ENCODE assay signal across 7 cellular contexts in the genomic region with DNA sequence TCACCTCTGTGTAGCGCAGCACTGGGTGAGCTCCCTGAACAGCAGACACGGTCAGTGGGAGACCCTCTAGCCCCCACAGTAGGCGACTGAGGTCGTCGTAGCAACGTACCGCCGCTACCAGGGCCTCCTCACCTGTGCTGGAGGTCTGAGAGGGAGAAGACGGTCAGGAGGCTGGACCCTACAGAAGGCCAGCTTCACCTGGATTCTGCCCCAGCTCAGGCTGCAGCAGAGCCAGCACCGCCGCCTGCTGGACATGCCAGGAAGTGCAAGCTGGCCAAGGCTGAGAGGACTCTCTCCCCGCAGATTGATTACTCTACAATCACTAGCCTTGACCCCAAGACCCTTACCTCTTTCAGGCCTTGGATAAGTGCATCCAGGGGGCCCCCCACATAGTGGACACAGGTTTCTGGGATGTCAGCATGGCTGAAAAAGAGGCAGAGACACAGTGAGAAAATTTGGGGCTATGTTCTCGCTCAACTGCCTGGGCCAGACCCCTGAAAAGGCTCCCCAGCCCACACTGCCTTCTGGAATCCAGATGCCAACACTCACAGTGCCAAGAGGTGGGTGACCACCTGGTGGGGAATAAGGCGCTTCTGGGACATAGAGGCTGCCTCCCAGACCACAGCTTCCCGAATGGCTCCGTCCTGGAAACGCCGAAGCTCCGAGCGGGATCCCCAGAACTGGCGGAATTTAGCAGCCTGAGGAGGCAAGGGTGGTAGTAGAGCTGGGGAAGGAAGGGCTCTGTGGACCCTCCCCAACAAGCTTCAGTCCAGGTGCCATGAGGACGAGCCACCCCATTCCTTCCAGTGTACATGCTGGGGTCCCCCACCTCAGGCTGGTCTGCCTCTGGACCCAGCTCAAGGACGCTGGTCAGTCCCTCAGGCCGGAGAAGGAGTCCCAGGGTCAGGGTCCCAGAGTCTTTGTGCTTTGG. TPM values are rescaled to one million over a fixed set of nuclear protein-coding genes. Genes with fewer than 3 reads are reported as not detected.
DNase-seq lines count a peak whose midpoint lies in the region; ATAC-seq and TF ChIP-seq lines count a peak whose summit lies in the region.

No MANE protein-coding gene starts in this region.

- H3K36me3 Mint-ChIP-seq in stimulated activated memory B cell treated with anti-CD40 and anti-IgM and Interleukin-4, amounts not matched to agents 10 μg/mL and 1 μg/mL and 100 μg/mL, for 72 hours = peaks cover 79% of the 10 kb centered on the region

- H3K27ac Mint-ChIP-seq in stimulated activated memory B cell treated with anti-CD40 and anti-IgM and Interleukin-4, amounts not matched to agents 10 μg/mL and 1 μg/mL and 100 μg/mL, for 72 hours = peak overlapping the region; percentile 49

- peaks cover 8% of the 10 kb centered on the region for H3K4me1 Mint-ChIP-seq in stimulated activated memory B cell treated with anti-CD40 and anti-IgM and Interleukin-4, amounts not matched to agents 10 μg/mL and 1 μg/mL and 100 μg/mL, for 72 hours

- no peak overlapping the region for H3K27ac ChIP-seq in coronary artery

- ATAC-seq in stimulated activated memory B cell treated with anti-CD40 and anti-IgM and Interleukin-4, amounts not matched to agents 10 μg/mL and 1 μg/mL and 100 μg/mL, for 72 hours = peak; percentile 58

- H3K27me3 Mint-ChIP-seq in stimulated activated memory B cell treated with anti-CD40 and anti-IgM and Interleukin-4, amounts not matched to agents 10 μg/mL and 1 μg/mL and 100 μg/mL, for 72 hours = no peaks in the 10 kb centered on the region

- no peaks in the 10 kb centered on the region for H3K9me3 Mint-ChIP-seq in stimulated activated memory B cell treated with anti-CD40 and anti-IgM and Interleukin-4, amounts not matched to agents 10 μg/mL and 1 μg/mL and 100 μg/mL, for 72 hours

- CTCF ChIA-PET in GM10248 (lab: Yijun Ruan, JAX) = interaction anchor here (0.6 to 9.9 kb wide), 35 partner anchors 9 to 1087 kb away, joined by 3 to 174 read pairs (median 4); partner anchors contain the start of genes ANKRD18B, AQP3, AQP7 and NOL6

- TF ChIP-seq CTCF in GM10248 (IDR thresholded peaks at IDR 0.05; ENCODE audit: control extremely low read depth, extremely low read depth, low read depth, missing control alignments) = peak; percentile 94
- TF ChIP-seq CTCF in LNCaP clone FGC (IDR thresholded peaks at IDR 0.05; ENCODE audit: control insufficient read depth, extremely low read depth, insufficient read depth) = peak; percentile 98
- peak; percentile 89 for TF ChIP-seq CTCF in coronary artery (IDR thresholded peaks at IDR 0.05)

- DNase-seq in GM10248 (ENCODE audit: extremely low spot score) (peak; percentile 83), LNCaP clone FGC (ENCODE audit: low read depth) (no peak), coronary artery (ENCODE audit: low spot score) (no peak), mesenteric fat pad (ENCODE audit: low spot score) (peak; percentile 49), T1000 (lab: John Stamatoyannopoulos, UW) (no peak)
- DNase-seq in activated CD4-positive, alpha-beta T cell treated with anti-CD3 and anti-CD28 coated beads, Interleukin-2, amount 50 U/mL, for 1 hour = peak; percentile 78

- no peak overlapping the region for H3K4me3 Mint-ChIP-seq in stimulated activated memory B cell treated with anti-CD40 and anti-IgM and Interleukin-4, amounts not matched to agents 10 μg/mL and 1 μg/mL and 100 μg/mL, for 72 hours

- H3K4me3 ChIP-seq in LNCaP clone FGC (ENCODE audit: low read depth, low read length) (no peak overlapping the region), coronary artery (no peak overlapping the region)

- POLR2A ChIA-PET in GM10248 (lab: Yijun Ruan, JAX) = no interaction called here

RNA-seq across cellular contexts. Expression of gene NOL6, which starts 6.9 kb away (rescaled TPM):
- total RNA-seq in mesenteric fat pad = 35.7 TPM

RNA-seq across cellular contexts. Expression of gene AQP3, which starts 19.4 kb away (rescaled TPM):
- 27.7 TPM for total RNA-seq in mesenteric fat pad

RNA-seq across cellular contexts. Expression of gene ANKRD18B, which starts 57.2 kb away (rescaled TPM):
- total RNA-seq in mesenteric fat pad = not detected

Comparison
In these comparisons a context has a peak if more than half of its experiments do, and no peak if none do; other contexts are left out.
1. DNase-seq: peak in GM10248 (single experiment), activated CD4-positive, alpha-beta T cell treated with anti-CD3 and anti-CD28 coated beads, Interleukin-2, amount 50 U/mL, for 1 hour (single experiment) and mesenteric fat pad (single experiment); none in LNCaP clone FGC (single experiment), coronary artery (single experiment) and T1000 (single experiment).
2. Peak in every context shown above with its lines, with median percentiles within 50 percentile points of each other: CTCF ChIP-seq.